8 cellular contexts compared by ENCODE assay signal in genomic region chr1:166433404-166434304, GRCh38.
DNase-seq lines count a peak whose midpoint lies in the region; ATAC-seq and TF ChIP-seq lines count a peak whose summit lies in the region.
"Not testable (repeated sequence)": the region's sequence is repeated elsewhere in the genome, so short reads cannot be mapped to it uniquely, and the experiment has no call there.

No MANE protein-coding gene starts in this region.

- not testable (repeated sequence) for H3K9ac ChIP-seq in NT2/D1 (ENCODE audit: insufficient read length, low read depth); adipocyte (ENCODE audit: low read length)

- H3K36me3 ChIP-seq in NT2/D1 (ENCODE audit: insufficient read depth, insufficient read length, low read length); adipocyte (ENCODE audit: control insufficient read depth, insufficient read depth, low read length, severe bottlenecking): not testable (repeated sequence)

- 0 out of 3 replicates have a peak, but pooled peaks have one; percentile 18 for TF ChIP-seq CTCF in GM12872 (IDR thresholded peaks at IDR 0.05; ENCODE audit: insufficient read depth, low read depth, low read length)

- not testable (repeated sequence) for H3K27me3 ChIP-seq in NT2/D1 (ENCODE audit: insufficient read depth, insufficient read length); adipocyte (replicated peaks; ENCODE audit: control insufficient read depth, insufficient read depth, low read length)

- H3K4me1 ChIP-seq in NT2/D1 (ENCODE audit: insufficient read depth, insufficient read length); adipocyte (ENCODE audit: control insufficient read depth, insufficient read depth, low read length): not testable (repeated sequence)

- peak; percentile 29 for DNase-seq in A172 (ENCODE audit: low spot score)
- peak; percentile 2 for DNase-seq in NCI-H1436 (lab: John Stamatoyannopoulos, UW)
- DNase-seq in NT2/D1 (ENCODE audit: low read depth, low spot score): peak; percentile 76
- peak; percentile 4 for DNase-seq in adipocyte (ENCODE audit: low read depth)
- DNase-seq in Right ventricle myocardium inferior (ENCODE audit: missing footprints): not testable (repeated sequence)
- DNase-seq in mucosa of gallbladder (ENCODE audit: low spot score): peak; percentile 14

- not testable (repeated sequence) for H3K9me3 ChIP-seq in NT2/D1 (ENCODE audit: insufficient read depth, low read length); adipocyte (ENCODE audit: control insufficient read depth, low read length)

- H3K4me3 ChIP-seq in NT2/D1 (ENCODE audit: insufficient read length, low read depth); adipocyte (ENCODE audit: low read length): not testable (repeated sequence)

- intact Hi-C loops in Right ventricle myocardium inferior (cut with DNase I): loop anchor here (1.0 to 5.0 kb wide), 2 partner anchors 266 to 508 kb away; partner anchors contain the start of gene FAM78B

- ATAC-seq in HG03139 (IDR thresholded peaks at IDR 0.05; ENCODE audit: unreplicated experiment) (peak; percentile 58), Right ventricle myocardium inferior (peak; percentile 54)
